16 cellular contexts compared by ENCODE assay signal in the genomic region with DNA sequence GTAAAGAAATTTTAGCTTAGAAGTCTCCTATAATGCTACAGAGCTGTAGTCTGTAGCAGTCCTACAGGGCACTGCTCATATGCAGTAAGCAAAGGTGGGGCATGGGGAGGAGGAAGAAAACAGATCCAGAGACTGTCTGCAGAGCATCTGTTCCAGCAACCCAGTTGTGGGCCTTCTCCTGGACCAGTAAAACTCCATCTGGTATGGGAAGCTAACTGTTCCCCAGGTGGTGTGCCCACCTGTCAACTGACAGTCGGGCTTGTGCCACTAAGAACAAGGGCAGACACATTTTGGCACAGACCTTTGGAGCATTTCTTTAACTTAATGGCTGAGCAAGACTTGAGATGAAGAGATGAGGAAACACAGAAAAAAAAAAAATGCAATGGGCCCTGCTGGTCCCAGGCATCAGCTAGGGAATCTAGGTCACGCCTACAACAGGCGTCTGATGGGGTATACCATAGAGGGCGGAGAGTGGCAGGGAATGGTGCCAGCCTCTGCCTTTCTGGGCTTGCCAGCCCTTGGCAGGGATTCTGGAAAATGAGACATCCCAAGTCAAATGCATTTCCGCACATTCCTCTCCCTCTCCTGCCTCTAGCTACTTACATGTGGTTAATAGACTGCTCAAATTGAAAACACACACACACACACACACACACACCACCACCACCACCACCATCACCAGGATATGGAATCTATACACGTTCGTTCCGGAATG.
DNase-seq lines count a peak whose midpoint lies in the region; ATAC-seq and TF ChIP-seq lines count a peak whose summit lies in the region.
"Had no signal": no experiment of that assay in that cellular context is flagged by ENCODE, and none has a peak within 500 bp of the region (broad histone marks: within the 10 kb centered on the region; RNA-seq: fewer than 3 reads in every experiment).

No MANE protein-coding gene starts in this region.

- TF ChIP-seq POLR2A in heart left ventricle (IDR thresholded peaks at IDR 0.05): no peak

- DNase-seq in Right ventricle myocardium superior (peak; percentile 45), right atrium auricular region (ENCODE audit: low spot score) (no peak), astrocyte of the hippocampus (ENCODE audit: low read depth, low spot score) (peak; percentile 72), heart left ventricle (peak in 4 of 5 donors; percentile 37 to 70 (median 60)), Calu3 (no peak), posterior vena cava (ENCODE audit: low spot score) (no peak), retina (no peak)
- DNase-seq: activated CD8-positive, alpha-beta T cell treated with anti-CD3 and anti-CD28 coated beads, Interleukin-2, amount 10 ng/mL, durations not matched to agents 7 days and 5 days; left colon; psoas muscle; stimulated activated CD4-positive, alpha-beta T cell treated with anti-CD3 and anti-CD28 coated beads, Interleukin-2, amount 100 ng/mL, for 24 hours; stimulated activated CD8-positive, alpha-beta memory T cell treated with anti-CD3 and anti-CD28 coated beads, Interleukin-4, amount 100 ng/mL, for 48 hours had no signal

- H3K36me3 ChIP-seq in right atrium auricular region (no peaks in the 10 kb centered on the region), heart left ventricle (no peaks in the 10 kb centered on the region)
- H3K36me3 ChIP-seq: thoracic aorta had no signal

- ATAC-seq in Right ventricle myocardium superior (ENCODE audit: poor library complexity) (peak; percentile 79), heart left ventricle (peak; percentile 69 to 92 (median 88)), HG03342 (IDR thresholded peaks at IDR 0.05; ENCODE audit: unreplicated experiment) (no peak)
- ATAC-seq: activated CD8-positive, alpha-beta T cell treated with anti-CD3 and anti-CD28 coated beads, Interleukin-2, amount 10 ng/mL, durations not matched to agents 7 days and 5 days; activated T-helper 17 cell treated with anti-CD3 and anti-CD28 coated beads, Interleukin-2, amount 50 U/mL, for 72 hours; left colon; psoas muscle had no signal

- no peaks in the 10 kb centered on the region for H3K27me3 ChIP-seq in right atrium auricular region
- H3K27me3 ChIP-seq in heart left ventricle: no peaks in the 10 kb centered on the region

- H3K4me3 ChIP-seq in right atrium auricular region: no peak overlapping the region
- no peak overlapping the region for H3K4me3 ChIP-seq in heart left ventricle
- H3K4me3 ChIP-seq: coronary artery, psoas muscle, thoracic aorta had no signal

- no peak overlapping the region for H3K4me3 Mint-ChIP-seq in Calu3 (ENCODE audit: low read depth, unreplicated experiment)
- H3K4me3 Mint-ChIP-seq: activated CD8-positive, alpha-beta T cell treated with anti-CD3 and anti-CD28 coated beads, Interleukin-2, amount 10 ng/mL, durations not matched to agents 7 days and 5 days; activated T-helper 17 cell treated with anti-CD3 and anti-CD28 coated beads, Interleukin-2, amount 50 U/mL, for 72 hours had no signal

- H3K27ac ChIP-seq in right atrium auricular region (no peak overlapping the region), heart left ventricle (peak overlapping the region in 2 of 12 donors; percentile 7 to 11)
- H3K27ac ChIP-seq: coronary artery, psoas muscle, thoracic aorta had no signal

- TF ChIP-seq CTCF in right atrium auricular region (IDR thresholded peaks at IDR 0.05) (no peak), heart left ventricle (IDR thresholded peaks at IDR 0.05) (no peak), Calu3 (IDR thresholded peaks at IDR 0.05; ENCODE audit: unreplicated experiment) (no peak)

- 56 to 71% (median 64%) methylated on average over 8 of the region's 8 CpGs for WGBS in heart left ventricle, 4 donors

- CTCF ChIA-PET in Calu3 (lab: Charles Lee): no interaction called here

- intact Hi-C loops in Right ventricle myocardium superior (cut with DNase I): no loop called here
- intact Hi-C loops in heart left ventricle (cut with DNase I): loop anchor here in 1 of 10 donors (10.0 kb wide), 1 partner anchor 123 kb away; no protein-coding TSS in a partner anchor
- intact Hi-C loops in Calu3 (cut with micrococcal nuclease; ENCODE audit: unreplicated experiment): no loop called here
- intact Hi-C loops in posterior vena cava (cut with DNase I): no loop called here

- H3K9me3 ChIP-seq in right atrium auricular region (no peaks in the 10 kb centered on the region), heart left ventricle (no peaks in the 10 kb centered on the region)
- H3K9me3 ChIP-seq: psoas muscle, thoracic aorta had no signal

- H3K27ac Mint-ChIP-seq in Calu3 (ENCODE audit: unreplicated experiment): no peak overlapping the region
- H3K27ac Mint-ChIP-seq: activated CD8-positive, alpha-beta T cell treated with anti-CD3 and anti-CD28 coated beads, Interleukin-2, amount 10 ng/mL, durations not matched to agents 7 days and 5 days; activated T-helper 17 cell treated with anti-CD3 and anti-CD28 coated beads, Interleukin-2, amount 50 U/mL, for 72 hours had no signal

- H3K4me1 Mint-ChIP-seq in Calu3 (ENCODE audit: low read depth, unreplicated experiment): peaks cover 9% of the 10 kb centered on the region
- H3K4me1 Mint-ChIP-seq: activated T-helper 17 cell treated with anti-CD3 and anti-CD28 coated beads, Interleukin-2, amount 50 U/mL, for 72 hours had no signal

- H3K4me1 ChIP-seq in right atrium auricular region: no peaks in the 10 kb centered on the region
- peaks cover 0 to 16% (median 0%) of the 10 kb centered on the region in 12 donors for H3K4me1 ChIP-seq in heart left ventricle
- H3K4me1 ChIP-seq: psoas muscle had no signal

- BruUV-seq in Calu3 (replicated peaks; lab: Mats Ljungman, UMichigan): no TSS peak

- no peaks in the 10 kb centered on the region for H3K27me3 Mint-ChIP-seq in Calu3 (ENCODE audit: unreplicated experiment)
- H3K27me3 Mint-ChIP-seq: activated T-helper 17 cell treated with anti-CD3 and anti-CD28 coated beads, Interleukin-2, amount 50 U/mL, for 72 hours had no signal

- no peaks in the 10 kb centered on the region for H3K36me3 Mint-ChIP-seq in Calu3 (ENCODE audit: insufficient read depth, unreplicated experiment)

- no peaks in the 10 kb centered on the region for H3K9me3 Mint-ChIP-seq in Calu3 (ENCODE audit: low read depth, unreplicated experiment)
- H3K9me3 Mint-ChIP-seq: activated T-helper 17 cell treated with anti-CD3 and anti-CD28 coated beads, Interleukin-2, amount 50 U/mL, for 72 hours had no signal

Comparison
In these comparisons a context has a peak if more than half of its experiments do, and no peak if none do; other contexts are left out.
1. DNase-seq: peak in Right ventricle myocardium superior (single experiment), astrocyte of the hippocampus (single experiment) and heart left ventricle (4 of 5); none in right atrium auricular region (single experiment), Calu3 (single experiment), posterior vena cava (single experiment) and retina (single experiment).